In genomic region chr15:78779975-78780374, GRCh38 we compare ENCODE assay signal across 10 cellular contexts. TPM values are rescaled to one million over a fixed set of nuclear protein-coding genes. Genes with fewer than 3 reads are reported as not detected.
DNase-seq lines count a peak whose midpoint lies in the region; ATAC-seq, FAIRE-seq and TF ChIP-seq lines count a peak whose summit lies in the region.
"Not testable (repeated sequence)": the region's sequence is repeated elsewhere in the genome, so short reads cannot be mapped to it uniquely, and the experiment has no call there.
"Had no signal": no experiment of that assay in that cellular context is flagged by ENCODE, and none has a peak within 500 bp of the region (broad histone marks: within the 10 kb centered on the region; RNA-seq: fewer than 3 reads in every experiment).

No MANE protein-coding gene starts in this region.

- not testable (repeated sequence) for H3K9me3 Mint-ChIP-seq in chondrocyte (ENCODE audit: low read depth)

- H3K9me3 ChIP-seq in left ventricle myocardium inferior (replicated peaks); mucosa of descending colon; gastrocnemius medialis: not testable (repeated sequence)

- not testable (repeated sequence) for TF ChIP-seq POLR2A in GM12892 (IDR thresholded peaks at IDR 0.05; ENCODE audit: low read depth, low read length); gastrocnemius medialis (IDR thresholded peaks at IDR 0.05)

- DNase-seq in GM12892 (ENCODE audit: insufficient read length); chondrocyte (ENCODE audit: low spot score); Right ventricle myocardium superior; left ventricle myocardium inferior; left lobe of liver (ENCODE audit: low spot score); mucosa of descending colon; gastrocnemius medialis; urothelium cell line (ENCODE audit: low spot score): not testable (repeated sequence)

- not testable (repeated sequence) for TF ChIP-seq CTCF in chondrocyte (IDR thresholded peaks at IDR 0.05); left ventricle myocardium inferior (IDR thresholded peaks at IDR 0.05; ENCODE audit: borderline replicate concordance); mucosa of descending colon (IDR thresholded peaks at IDR 0.05); gastrocnemius medialis (IDR thresholded peaks at IDR 0.05 in 4 of 5, conservative IDR thresholded peaks at IDR 0.05 in 1 of 5)

- H3K36me3 Mint-ChIP-seq in chondrocyte (ENCODE audit: low read depth) = peaks cover 21% of the 10 kb centered on the region

- peaks cover 50% of the 10 kb centered on the region for H3K4me1 ChIP-seq in left ventricle myocardium inferior
- not testable (repeated sequence) for H3K4me1 ChIP-seq in mucosa of descending colon (ENCODE audit: low read depth); gastrocnemius medialis

- H3K27ac Mint-ChIP-seq in chondrocyte (ENCODE audit: unreplicated experiment) = peak overlapping the region; percentile 41

- H3K4me1 Mint-ChIP-seq in chondrocyte (ENCODE audit: low read depth) = not testable (repeated sequence)

- H3K27me3 ChIP-seq in left ventricle myocardium inferior (ENCODE audit: low read depth); gastrocnemius medialis: not testable (repeated sequence)

- H3K27me3 Mint-ChIP-seq in chondrocyte (ENCODE audit: low read depth) = not testable (repeated sequence)

- H3K4me3 ChIP-seq in left ventricle myocardium inferior, mucosa of descending colon, gastrocnemius medialis: not testable (repeated sequence)

- intact Hi-C loops in Right ventricle myocardium superior (cut with DNase I) = loop anchor here (10.0 kb wide), 1 partner anchor 805 kb away; no protein-coding TSS in a partner anchor
- intact Hi-C loops in left ventricle myocardium inferior (cut with micrococcal nuclease); mucosa of descending colon (cut with DNase I, micrococcal nuclease); gastrocnemius medialis (cut with DNase I; ENCODE audit: low total_unique reads): not testable (repeated sequence)

- H3K4me3 Mint-ChIP-seq in chondrocyte (ENCODE audit: unreplicated experiment) = not testable (repeated sequence)

- FAIRE-seq in GM12892 (lab: Jason Lieb, UNC) = peak; percentile 17
- peak; percentile 67 for FAIRE-seq in urothelium cell line (lab: Jason Lieb, UNC)

- in situ Hi-C loops in gastrocnemius medialis (cut with MboI; ENCODE audit: low sequenced_read_pairs in 4 of 4) = not testable (repeated sequence)

- H3K27ac ChIP-seq in left ventricle myocardium inferior (replicated peaks) = peak overlapping the region; percentile 79
- not testable (repeated sequence) for H3K27ac ChIP-seq in gastrocnemius medialis

- not testable (repeated sequence) for H3K36me3 ChIP-seq in left ventricle myocardium inferior; mucosa of descending colon (ENCODE audit: low read depth); gastrocnemius medialis

- ATAC-seq in Right ventricle myocardium superior (ENCODE audit: poor library complexity) (peak; percentile 77), left lobe of liver (peak; percentile 46), mucosa of descending colon (peak; percentile 77), gastrocnemius medialis (peak; percentile 53)

RNA-seq across cellular contexts. Expression of gene ADAMTS7, which starts 31.3 kb away (rescaled TPM):
- polyA plus RNA-seq in GM12892 (2012; ENCODE audit: missing spikeins) = 0.45 TPM
- total RNA-seq in chondrocyte (111 to 144 TPM (median 113 TPM) in 3 replicates), Right ventricle myocardium superior (31.0 TPM), left ventricle myocardium inferior (24.2 TPM), left lobe of liver (0.86 TPM), mucosa of descending colon (1 to 10 TPM; 1.3 to 5.7 (median 1.8) TPM), gastrocnemius medialis (1 to 10 TPM in 1 of 4 donors, under 1 TPM in 3; 0.42 to 1.1 (median 0.76) TPM)
- total RNA-seq: CD8-positive, alpha-beta T cell had no signal
- polyA plus RNA-seq: CD14-positive monocyte had no signal
